In the genomic region with DNA sequence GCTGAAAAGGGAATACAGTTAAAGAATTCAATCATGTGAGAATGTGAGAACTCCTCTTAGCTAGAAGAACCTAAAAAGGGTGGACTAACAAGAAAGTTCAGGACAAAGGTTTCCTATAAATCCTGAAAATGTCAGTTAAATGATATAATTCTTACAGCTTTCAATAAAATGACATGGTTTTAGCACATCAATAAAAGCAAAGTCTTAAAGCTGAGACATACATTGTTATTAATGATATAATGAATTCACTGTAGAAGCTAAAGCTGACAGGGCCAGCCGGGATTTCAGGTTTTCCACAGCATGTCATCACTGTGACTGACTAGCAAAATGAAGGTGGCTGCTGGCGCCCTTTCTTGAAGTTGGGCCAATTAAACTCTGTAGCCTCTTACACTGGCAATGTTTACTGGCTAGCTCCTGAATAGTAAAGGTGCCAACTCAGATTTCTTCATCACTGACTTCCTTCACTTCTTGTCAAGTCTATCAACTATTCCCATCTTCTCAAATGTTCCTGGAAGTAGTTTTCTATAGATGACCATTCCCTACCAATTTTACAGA, we compare ENCODE assay signal across 18 cellular contexts.
A peak's percentile ranks its signal among the peaks of the same experiment; 100 is the strongest.
DNase-seq lines count a peak whose midpoint lies in the region; TF ChIP-seq lines count a peak whose summit lies in the region.
"Had no signal": no experiment of that assay in that cellular context is flagged by ENCODE, and none has a peak within 500 bp of the region (broad histone marks: within the 10 kb centered on the region; RNA-seq: fewer than 3 reads in every experiment).

No MANE protein-coding gene starts in this region.

- no peaks in the 10 kb centered on the region for H3K9me2 ChIP-seq in PC-9 (ENCODE audit: insufficient read depth)

- H3K36me3 ChIP-seq in PC-9 (ENCODE audit: low read depth) (no peaks in the 10 kb centered on the region), left ventricle myocardium inferior (no peaks in the 10 kb centered on the region), prostate gland (no peaks in the 10 kb centered on the region), Peyer's patch (no peaks in the 10 kb centered on the region)
- H3K36me3 ChIP-seq: BE2C, neutrophil had no signal

- POLR2A ChIA-PET in HEK293T (lab: Yijun Ruan, JAX): no interaction called here
- POLR2A ChIA-PET in PC-9 (lab: Charles Lee; ENCODE audit: unreplicated experiment): no interaction called here

- WGBS in prostate gland: 54% methylated on average over 2 of the region's 2 CpGs

- DNase-seq in HEK293T (ENCODE audit: extremely low spot score) (no peak), PC-9 (peak; percentile 7 to 43), left ventricle myocardium inferior (peak; percentile 44), prostate gland (ENCODE audit: low spot score) (peak; percentile 83), Peyer's patch (no peak), HuH-7.5 (ENCODE audit: low spot score) (no peak), activated gamma-delta T cell (lab: John Stamatoyannopoulos, UW) (no peak)
- DNase-seq: activated CD4-positive, alpha-beta T cell treated with anti-CD3 and anti-CD28 coated beads for 1 hour; activated T-cell treated with anti-CD3 and anti-CD28 coated beads, Interleukin-2, amount 50 U/mL, for 1 hour; BE2C; DMS153; effector CD4-positive, alpha-beta T cell; mesendoderm; NCI-H2171; stimulated activated CD4-positive, alpha-beta T cell treated with anti-CD3 and anti-CD28 coated beads, Interleukin-4, amount 100 ng/mL, for 1 hour; stimulated activated CD8-positive, alpha-beta memory T cell treated with anti-CD3 and anti-CD28 coated beads, Interleukin-4, amount 100 ng/mL, for 48 hours; testis had no signal

- no peaks in the 10 kb centered on the region for H3F3A ChIP-seq in PC-9 (ENCODE audit: insufficient read depth, low read depth)

- H3K4me3 ChIP-seq in PC-9: no peak overlapping the region
- no peak overlapping the region for H3K4me3 ChIP-seq in left ventricle myocardium inferior
- no peak overlapping the region for H3K4me3 ChIP-seq in prostate gland
- no peak overlapping the region for H3K4me3 ChIP-seq in Peyer's patch
- H3K4me3 ChIP-seq: testis had no signal

- TF ChIP-seq POLR2A in prostate gland (IDR thresholded peaks at IDR 0.05): no peak
- TF ChIP-seq POLR2A in Peyer's patch (IDR thresholded peaks at IDR 0.05): no peak

- H3K9me3 ChIP-seq in PC-9 (ENCODE audit: insufficient read depth, low read depth): no peaks in the 10 kb centered on the region
- no peaks in the 10 kb centered on the region for H3K9me3 ChIP-seq in left ventricle myocardium inferior (replicated peaks)
- H3K9me3 ChIP-seq in prostate gland: no peaks in the 10 kb centered on the region
- no peaks in the 10 kb centered on the region for H3K9me3 ChIP-seq in Peyer's patch
- H3K9me3 ChIP-seq: BE2C, neutrophil, testis had no signal

- H3K27ac ChIP-seq in PC-9: no peak overlapping the region
- peak overlapping the region; percentile 50 for H3K27ac ChIP-seq in left ventricle myocardium inferior (replicated peaks)
- no peak overlapping the region for H3K27ac ChIP-seq in prostate gland
- no peak overlapping the region for H3K27ac ChIP-seq in Peyer's patch
- H3K27ac ChIP-seq: neutrophil, testis had no signal

- no TSS peak for BruUV-seq in PC-9 (replicated peaks; lab: Mats Ljungman, UMichigan)

- H3K79me2 ChIP-seq in PC-9 (ENCODE audit: low read depth): no peaks in the 10 kb centered on the region

- TF ChIP-seq CTCF in PC-9 (conservative IDR thresholded peaks at IDR 0.05) (no peak), left ventricle myocardium inferior (IDR thresholded peaks at IDR 0.05; ENCODE audit: borderline replicate concordance) (no peak), prostate gland (IDR thresholded peaks at IDR 0.05) (no peak), Peyer's patch (IDR thresholded peaks at IDR 0.05) (no peak)

- no peaks in the 10 kb centered on the region for H3K27me3 ChIP-seq in PC-9 (ENCODE audit: insufficient read depth, low read depth)
- no peaks in the 10 kb centered on the region for H3K27me3 ChIP-seq in left ventricle myocardium inferior (ENCODE audit: low read depth)
- H3K27me3 ChIP-seq in prostate gland (replicated peaks; ENCODE audit: insufficient read depth): no peaks in the 10 kb centered on the region
- no peaks in the 10 kb centered on the region for H3K27me3 ChIP-seq in Peyer's patch
- H3K27me3 ChIP-seq: BE2C, neutrophil, testis had no signal

- intact Hi-C loops in PC-9 (cut with micrococcal nuclease; ENCODE audit: unreplicated experiment): no loop called here
- intact Hi-C loops in left ventricle myocardium inferior (cut with micrococcal nuclease): no loop called here
- intact Hi-C loops in prostate gland (cut with DNase I): no loop called here

- no peaks in the 10 kb centered on the region for H4K20me1 ChIP-seq in PC-9 (ENCODE audit: insufficient read depth)

- no peak overlapping the region for H3K4me2 ChIP-seq in PC-9

- H3K4me1 ChIP-seq in PC-9 (replicated peaks; ENCODE audit: insufficient read depth): no peaks in the 10 kb centered on the region
- H3K4me1 ChIP-seq in left ventricle myocardium inferior: peaks cover 60% of the 10 kb centered on the region
- H3K4me1 ChIP-seq in prostate gland (replicated peaks): no peaks in the 10 kb centered on the region
- no peaks in the 10 kb centered on the region for H3K4me1 ChIP-seq in Peyer's patch

- CTCF ChIA-PET in HEK293T (lab: Yijun Ruan, JAX) (interaction anchor here (1.4 kb wide), 1 partner anchor 165 kb away, joined by 3 read pairs; no protein-coding TSS in a partner anchor), PC-9 (lab: Charles Lee) (no interaction called here)

- H2AFZ ChIP-seq in PC-9: no peak overlapping the region

TF ChIP-seq in HEK293T, 16 proteins besides CTCF, POLR2A, EP300 and RAD21:
- TF ChIP-seq LEF1 (IDR thresholded peaks at IDR 0.05; ENCODE audit: borderline replicate concordance): no peak
- TF ChIP-seq, protein P1, sequence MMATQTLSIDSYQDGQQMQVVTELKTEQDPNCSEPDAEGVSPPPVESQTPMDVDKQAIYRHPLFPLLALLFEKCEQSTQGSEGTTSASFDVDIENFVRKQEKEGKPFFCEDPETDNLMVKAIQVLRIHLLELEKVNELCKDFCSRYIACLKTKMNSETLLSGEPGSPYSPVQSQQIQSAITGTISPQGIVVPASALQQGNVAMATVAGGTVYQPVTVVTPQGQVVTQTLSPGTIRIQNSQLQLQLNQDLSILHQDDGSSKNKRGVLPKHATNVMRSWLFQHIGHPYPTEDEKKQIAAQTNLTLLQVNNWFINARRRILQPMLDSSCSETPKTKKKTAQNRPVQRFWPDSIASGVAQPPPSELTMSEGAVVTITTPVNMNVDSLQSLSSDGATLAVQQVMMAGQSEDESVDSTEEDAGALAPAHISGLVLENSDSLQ (IDR thresholded peaks at IDR 0.05): peak; percentile 87

Comparison
In these comparisons a context has a peak if more than half of its experiments do, and no peak if none do; other contexts are left out.
1. DNase-seq: peak in PC-9 (2 of 2), left ventricle myocardium inferior (single experiment) and prostate gland (single experiment); none in HEK293T (single experiment), Peyer's patch (0 of 3), HuH-7.5 (single experiment) and activated gamma-delta T cell (single experiment).